ENCODE assay signal across 9 cellular contexts in genomic region chr22:23256986-23257888, GRCh38.
DNase-seq lines count a peak whose midpoint lies in the region; ATAC-seq, FAIRE-seq and TF ChIP-seq lines count a peak whose summit lies in the region.
"Had no signal": no experiment of that assay in that cellular context is flagged by ENCODE, and none has a peak within 500 bp of the region (broad histone marks: within the 10 kb centered on the region; RNA-seq: fewer than 3 reads in every experiment).

No MANE protein-coding gene starts in this region.

- POLR2A ChIA-PET in HepG2 (lab: Yijun Ruan, JAX), result no interaction called here
- POLR2A ChIA-PET in naive thymus-derived CD8-positive, alpha-beta T cell (lab: Charles Lee), result interaction anchor here (1.0 kb wide), 1 partner anchor 14 kb away, joined by 3 read pairs; no protein-coding TSS in a partner anchor

- H3K36me3 ChIP-seq in liver (ENCODE audit: control insufficient read depth in 4 of 4, insufficient read depth in 3 of 4, low read depth in 1 of 4, low read length in 3 of 4) (peaks cover 0 to 13% (median 4%) of the 10 kb centered on the region in 4 donors), HepG2 (replicated peaks in 1 of 2; ENCODE audit: control insufficient read depth in 1 of 2, insufficient read depth in 2 of 2, low read length in 2 of 2) (peaks cover 28 to 85% of the 10 kb centered on the region in 2 experiments), vagina (peaks cover 0 to 21% of the 10 kb centered on the region in 2 donors)

- H3K36me3 Mint-ChIP-seq in naive thymus-derived CD8-positive, alpha-beta T cell, result peaks cover 0 to 57% (median 0%) of the 10 kb centered on the region in 3 donors

- no peak overlapping the region for H3K4me2 ChIP-seq in HepG2 (ENCODE audit: low read depth, low read length)

- no peak overlapping the region for H2AFZ ChIP-seq in HepG2 (ENCODE audit: low read length)

- no peaks in the 10 kb centered on the region; the same call in 1 of the 2 replicates for H4K20me1 ChIP-seq in HepG2 (ENCODE audit: insufficient read depth, low read length)

- H3K9me3 ChIP-seq in liver (ENCODE audit: control insufficient read depth in 4 of 4, low read length in 3 of 4), result no peaks in the 10 kb centered on the region
- H3K9me3 ChIP-seq in HepG2 (ENCODE audit: low read length), result no peaks in the 10 kb centered on the region
- H3K9me3 ChIP-seq in vagina, result no peaks in the 10 kb centered on the region

- H3K9me3 Mint-ChIP-seq in naive thymus-derived CD8-positive, alpha-beta T cell, result no peaks in the 10 kb centered on the region

- no peak for DNase-seq in HepG2 (ENCODE audit: low spot score)
- peak; percentile 82 for DNase-seq in fibroblast of mammary gland (ENCODE audit: low read depth)
- no peak for DNase-seq in naive thymus-derived CD8-positive, alpha-beta T cell
- no peak for DNase-seq in vagina (ENCODE audit: extremely low spot score in 2 of 2)
- no peak for DNase-seq in NCI-H2196 (lab: John Stamatoyannopoulos, UW; ENCODE audit: unreplicated experiment)
- DNase-seq in NCI-H2227 treated with DMSO at 0.1 percent for 48 hours (lab: John Stamatoyannopoulos, UW), result no peak
- DNase-seq in NCI-H748 (lab: John Stamatoyannopoulos, UW; ENCODE audit: unreplicated experiment), result no peak
- DNase-seq: T-helper 1 cell had no signal

- H3K4me1 ChIP-seq in liver (ENCODE audit: control insufficient read depth in 4 of 4, insufficient read depth in 4 of 4, low read length in 3 of 4) (peaks cover 17 to 30% (median 20%) of the 10 kb centered on the region in 4 donors), HepG2 (ENCODE audit: insufficient read depth, low read length) (peaks cover 14% of the 10 kb centered on the region), vagina (peaks cover 39% of the 10 kb centered on the region)

- peak; percentile 46 to 56 for TF ChIP-seq RAD21 in liver (IDR thresholded peaks at IDR 0.05)
- TF ChIP-seq RAD21 in HepG2 (CRISPR knock-in tag; IDR thresholded peaks at IDR 0.05), result no peak

- H3K27me3 ChIP-seq in liver (ENCODE audit: control insufficient read depth in 4 of 4, insufficient read depth in 4 of 4, low read length in 3 of 4) (no peaks in the 10 kb centered on the region), HepG2 (ENCODE audit: control insufficient read depth in 1 of 2, insufficient read depth in 2 of 2, low read length in 2 of 2) (no peaks in the 10 kb centered on the region), vagina (no peaks in the 10 kb centered on the region)

- no peaks in the 10 kb centered on the region for H3K27me3 Mint-ChIP-seq in naive thymus-derived CD8-positive, alpha-beta T cell

- CTCF ChIA-PET in HepG2 (lab: Yijun Ruan, JAX; ENCODE audit: low intra/inter-chr PET ratio, low total read pairs), result no interaction called here

- peaks cover 6% of the 10 kb centered on the region for H3K79me2 ChIP-seq in HepG2 (ENCODE audit: insufficient read depth, low read length)

- WGBS in liver, result 54% methylated on average over 19 of the region's 19 CpGs
- WGBS in HepG2 (ENCODE audit: low lambda C conversion rate), result 93% methylated on average over 14 of the region's 19 CpGs

- TF ChIP-seq EP300 in HepG2 (IDR thresholded peaks at IDR 0.05; ENCODE audit: low read depth in 2 of 2, low read length in 2 of 2), result no peak
- TF ChIP-seq EP300 in HepG2 (CRISPR knock-in tag; IDR thresholded peaks at IDR 0.05; ENCODE audit: borderline replicate concordance), result no peak

- peaks cover 6 to 45% (median 17%) of the 10 kb centered on the region in 4 donors for H3K4me1 Mint-ChIP-seq in naive thymus-derived CD8-positive, alpha-beta T cell

- peak overlapping the region in 1 of 10 donors; percentile 11 for H3K4me3 Mint-ChIP-seq in naive thymus-derived CD8-positive, alpha-beta T cell

- H3K9ac ChIP-seq in liver (ENCODE audit: low read depth in 1 of 2, low read length in 2 of 2) (peak overlapping the region in 1 of 2 donors; percentile 65), HepG2 (ENCODE audit: insufficient read depth, low read depth, low read length) (no peak overlapping the region)

- H3K27ac ChIP-seq in liver (ENCODE audit: low read depth in 1 of 2, low read length in 2 of 2) (peak overlapping the region; percentile 49 to 87), HepG2 (ENCODE audit: extremely low read length, insufficient read depth, low read length) (no peak overlapping the region), vagina (peak overlapping the region; percentile 85)

- peak overlapping the region in 9 of 10 donors; percentile 10 to 84 (median 69) for H3K27ac Mint-ChIP-seq in naive thymus-derived CD8-positive, alpha-beta T cell

- no TSS peak for BruUV-seq in HepG2 (replicated peaks; lab: Mats Ljungman, UMichigan)

- no peak for TF ChIP-seq CTCF in liver (IDR thresholded peaks at IDR 0.05; ENCODE audit: low read depth, low read length, missing input control)
- TF ChIP-seq CTCF in HepG2 (CRISPR knock-in tag; IDR thresholded peaks at IDR 0.05), result no peak
- TF ChIP-seq CTCF in fibroblast of mammary gland (conservative IDR thresholded peaks at IDR 0.05; ENCODE audit: control insufficient read depth, insufficient read depth, low read depth, low read length), result no peak
- TF ChIP-seq CTCF in vagina (IDR thresholded peaks at IDR 0.05), result no peak

- ATAC-seq in HepG2, result no peak
- ATAC-seq in naive thymus-derived CD8-positive, alpha-beta T cell, result no peak

- no peak overlapping the region for H3K4me3 ChIP-seq in liver (ENCODE audit: low read depth in 1 of 3, low read length in 3 of 3)
- no peak overlapping the region for H3K4me3 ChIP-seq in HepG2 (replicated peaks in 1 of 3; ENCODE audit: insufficient read depth in 1 of 3, low read depth in 2 of 3, low read length in 3 of 3)
- no peak overlapping the region for H3K4me3 ChIP-seq in fibroblast of mammary gland (ENCODE audit: control insufficient read depth, low read depth, low read length)
- H3K4me3 ChIP-seq in vagina, result no peak overlapping the region

- intact Hi-C loops in HepG2 (cut with micrococcal nuclease; ENCODE audit: unreplicated experiment), result no loop called here
- intact Hi-C loops in vagina (cut with DNase I), result no loop called here

- in situ Hi-C loops in HepG2 (cut with HindIII; ENCODE audit: extremely low pct_ligation_motif_present, low pct_unique_long_range_greater_than_20kb), result no loop called here

- TF ChIP-seq POLR2A in HepG2 (IDR thresholded peaks at IDR 0.05; ENCODE audit: insufficient read depth in 1 of 2, low read depth in 2 of 2, low read length in 2 of 2) (no peak), vagina (IDR thresholded peaks at IDR 0.05) (no peak)

- FAIRE-seq in HepG2 (lab: Jason Lieb, UNC), result no peak

TF ChIP-seq in liver, 16 proteins besides CTCF, POLR2A, EP300 and RAD21 (continues in another document):
- TF ChIP-seq JUND (IDR thresholded peaks at IDR 0.05), result peak in 1 of 2 donors; percentile 64
- peak; percentile 70 for TF ChIP-seq HNF4G (IDR thresholded peaks at IDR 0.05)
- TF ChIP-seq SP1 (IDR thresholded peaks at IDR 0.05), result peak; percentile 89
- TF ChIP-seq ATF3 (IDR thresholded peaks at IDR 0.05), result no peak
- peak; percentile 65 to 84 for TF ChIP-seq RXRA (IDR thresholded peaks at IDR 0.05)
- TF ChIP-seq, protein P1, sequence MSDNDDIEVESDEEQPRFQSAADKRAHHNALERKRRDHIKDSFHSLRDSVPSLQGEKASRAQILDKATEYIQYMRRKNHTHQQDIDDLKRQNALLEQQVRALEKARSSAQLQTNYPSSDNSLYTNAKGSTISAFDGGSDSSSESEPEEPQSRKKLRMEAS (IDR thresholded peaks at IDR 0.05), result peak; percentile 84
- TF ChIP-seq TAF1 (conservative IDR thresholded peaks at IDR 0.05), result no peak
- peak in 1 of 2 donors; percentile 23 for TF ChIP-seq EGR1 (IDR thresholded peaks at IDR 0.05; ENCODE audit: low read depth in 2 of 2)
- no peak for TF ChIP-seq FOXA2 (IDR thresholded peaks at IDR 0.05)
- peak; percentile 88 to 92 for TF ChIP-seq HNF4A (conservative IDR thresholded peaks at IDR 0.05)

TF ChIP-seq in HepG2, 621 proteins besides CTCF, POLR2A, EP300 and RAD21:
- no peak for TF ChIP-seq MAF1 (CRISPR knock-in tag; IDR thresholded peaks at IDR 0.05; ENCODE audit: borderline replicate concordance)
- TF ChIP-seq SIX1 (CRISPR knock-in tag; IDR thresholded peaks at IDR 0.05; ENCODE audit: borderline replicate concordance), result no peak
- no peak for TF ChIP-seq FOXP1 (IDR thresholded peaks at IDR 0.05)
- no peak for TF ChIP-seq FOXP1 (CRISPR knock-in tag; IDR thresholded peaks at IDR 0.05)
- TF ChIP-seq ZSCAN31 (CRISPR knock-in tag; IDR thresholded peaks at IDR 0.05; ENCODE audit: low read depth), result no peak
- TF ChIP-seq, protein P2, sequence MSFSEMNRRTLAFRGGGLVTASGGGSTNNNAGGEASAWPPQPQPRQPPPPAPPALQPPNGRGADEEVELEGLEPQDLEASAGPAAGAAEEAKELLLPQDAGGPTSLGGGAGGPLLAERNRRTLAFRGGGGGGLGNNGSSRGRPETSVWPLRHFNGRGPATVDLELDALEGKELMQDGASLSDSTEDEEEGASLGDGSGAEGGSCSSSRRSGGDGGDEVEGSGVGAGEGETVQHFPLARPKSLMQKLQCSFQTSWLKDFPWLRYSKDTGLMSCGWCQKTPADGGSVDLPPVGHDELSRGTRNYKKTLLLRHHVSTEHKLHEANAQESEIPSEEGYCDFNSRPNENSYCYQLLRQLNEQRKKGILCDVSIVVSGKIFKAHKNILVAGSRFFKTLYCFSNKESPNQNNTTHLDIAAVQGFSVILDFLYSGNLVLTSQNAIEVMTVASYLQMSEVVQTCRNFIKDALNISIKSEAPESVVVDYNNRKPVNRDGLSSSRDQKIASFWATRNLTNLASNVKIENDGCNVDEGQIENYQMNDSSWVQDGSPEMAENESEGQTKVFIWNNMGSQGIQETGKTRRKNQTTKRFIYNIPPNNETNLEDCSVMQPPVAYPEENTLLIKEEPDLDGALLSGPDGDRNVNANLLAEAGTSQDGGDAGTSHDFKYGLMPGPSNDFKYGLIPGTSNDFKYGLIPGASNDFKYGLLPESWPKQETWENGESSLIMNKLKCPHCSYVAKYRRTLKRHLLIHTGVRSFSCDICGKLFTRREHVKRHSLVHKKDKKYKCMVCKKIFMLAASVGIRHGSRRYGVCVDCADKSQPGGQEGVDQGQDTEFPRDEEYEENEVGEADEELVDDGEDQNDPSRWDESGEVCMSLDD (CRISPR knock-in tag; IDR thresholded peaks at IDR 0.05; ENCODE audit: borderline replicate concordance), result no peak
